Comparison of ENCODE assay signal across 16 cellular contexts in genomic region chr5:118405650-118406061, GRCh38.
DNase-seq lines count a peak whose midpoint lies in the region; ATAC-seq, FAIRE-seq and TF ChIP-seq lines count a peak whose summit lies in the region.
"Had no signal": no experiment of that assay in that cellular context is flagged by ENCODE, and none has a peak within 500 bp of the region (broad histone marks: within the 10 kb centered on the region; RNA-seq: fewer than 3 reads in every experiment).

No MANE protein-coding gene starts in this region.

- SMC1A ChIA-PET in GM12878 (lab: Charles Lee; ENCODE audit: uncharacterized antibody, unreplicated experiment): interaction anchor here (1.3 kb wide), 1 partner anchor 10 kb away, joined by 3 read pairs; no protein-coding TSS in a partner anchor

- DNase-seq in EL (peak; percentile 3), GM12878 (ENCODE audit: low read depth, low spot score) (no peak), myocyte (ENCODE audit: low read depth) (peak; percentile 11), RWPE1 (ENCODE audit: low spot score) (no peak), lower lobe of right lung (no peak), 8988T (no peak)
- peak; percentile 33 for DNase-seq in Jurkat, Clone E6-1 (ENCODE audit: low read depth, low spot score)
- DNase-seq in stimulated activated CD4-positive, alpha-beta T cell treated with anti-CD3 and anti-CD28 coated beads, Interleukin-2, amount 100 ng/mL, for 48 hours: no peak
- DNase-seq: DMS79; effector memory CD4-positive, alpha-beta T cell; MM.1S; NCI-H446; T-helper 1 cell had no signal

- H2AFZ ChIP-seq in GM12878 (ENCODE audit: control insufficient read depth, low read depth, low read length): no peak overlapping the region

- H3K27me3 ChIP-seq in GM12878 (replicated peaks in 1 of 2; ENCODE audit: control insufficient read depth in 2 of 2, insufficient read depth in 2 of 2, low read length in 1 of 2): no peaks in the 10 kb centered on the region
- no peaks in the 10 kb centered on the region for H3K27me3 ChIP-seq in lower lobe of right lung (ENCODE audit: low read depth)
- H3K27me3 ChIP-seq: cardiac muscle cell had no signal

- POLR2A ChIA-PET in GM12878 (lab: Charles Lee): interaction anchor here (1.1 kb wide), 1 partner anchor 10 kb away, joined by 3 read pairs; no protein-coding TSS in a partner anchor
- POLR2A ChIA-PET in RWPE1 (lab: Yijun Ruan, JAX; ENCODE audit: low non-redundant PET): no interaction called here

- H3K36me3 ChIP-seq in GM12878 (ENCODE audit: control insufficient read depth in 2 of 2, insufficient read depth in 2 of 2, low read length in 1 of 2) (no peaks in the 10 kb centered on the region), lower lobe of right lung (no peaks in the 10 kb centered on the region)
- H3K36me3 ChIP-seq: cardiac muscle cell had no signal

- H4K20me1 ChIP-seq in GM12878 (ENCODE audit: control insufficient read depth, insufficient read depth): no peaks in the 10 kb centered on the region

- RAD21 ChIA-PET in GM12878 (lab: Charles Lee; ENCODE audit: unreplicated experiment): no interaction called here

- WGBS in GM12878 (ENCODE audit: insufficient coverage, insufficient replicate concordance, low lambda C conversion rate, missing lambda C conversion rate): 29% methylated on average over 5 of the region's 5 CpGs

- TF ChIP-seq CTCF in GM12878 (IDR thresholded peaks at IDR 0.05 in 2 of 3, conservative IDR thresholded peaks at IDR 0.05 in 1 of 3; ENCODE audit: control insufficient read depth in 2 of 3, extremely low read depth in 1 of 3, insufficient read depth in 1 of 3, low read depth in 3 of 3, low read length in 3 of 3) (no peak), RWPE1 (conservative IDR thresholded peaks at IDR 0.05; ENCODE audit: low read depth) (no peak), lower lobe of right lung (IDR thresholded peaks at IDR 0.05) (no peak)

- H3K4me3 ChIP-seq in Jurkat, Clone E6-1 (ENCODE audit: low read length): no peak overlapping the region
- no peak overlapping the region for H3K4me3 ChIP-seq in GM12878
- H3K4me3 ChIP-seq in lower lobe of right lung: no peak overlapping the region
- H3K4me3 ChIP-seq: cardiac muscle cell had no signal

- no peak for TF ChIP-seq EP300 in GM12878 (IDR thresholded peaks at IDR 0.05; ENCODE audit: borderline replicate concordance in 1 of 2, control insufficient read depth in 1 of 2, low read depth in 2 of 2, low read length in 2 of 2)

- H3K4me1 ChIP-seq in GM12878 (ENCODE audit: control insufficient read depth, insufficient read depth, low read length): no peaks in the 10 kb centered on the region
- no peaks in the 10 kb centered on the region for H3K4me1 ChIP-seq in lower lobe of right lung

- TF ChIP-seq POLR2A in GM12878 (IDR thresholded peaks at IDR 0.05; ENCODE audit: low read depth, low read length): no peak

- no peak for TF ChIP-seq RAD21 in GM12878 (IDR thresholded peaks at IDR 0.05; ENCODE audit: insufficient read depth, low read depth, low read length)

- no peak overlapping the region for H3K4me2 ChIP-seq in GM12878 (ENCODE audit: control insufficient read depth, insufficient read depth)

- intact Hi-C loops in GM12878 (cut with micrococcal nuclease; ENCODE audit: unreplicated experiment) (no loop called here), lower lobe of right lung (cut with DNase I) (no loop called here)

- no peak overlapping the region for H3K27ac ChIP-seq in GM12878 (ENCODE audit: control insufficient read depth, insufficient read depth)
- no peak overlapping the region for H3K27ac ChIP-seq in RWPE1
- H3K27ac ChIP-seq in lower lobe of right lung: no peak overlapping the region
- H3K27ac ChIP-seq: cardiac muscle cell had no signal

- FAIRE-seq in GM12878 (lab: Jason Lieb, UNC): no peak

- ATAC-seq in GM12878 (peak; percentile 42), lower lobe of right lung (no peak)
- ATAC-seq: activated CD4-positive, CD25-positive, alpha-beta regulatory T cell treated with anti-CD3 and anti-CD28 coated beads, Interleukin-2, amount 50 U/mL, for 24 hours; activated naive CD4-positive, alpha-beta T cell treated with anti-CD3 and anti-CD28 coated beads, Interleukin-2, amount 50 U/mL, for 72 hours had no signal

- no peak overlapping the region for H3K9ac ChIP-seq in GM12878 (ENCODE audit: control insufficient read depth, insufficient read depth, low read length)

- in situ Hi-C loops in GM12878 (cut with MboI): no loop called here

- no TSS peak for BruUV-seq in GM12878 (replicated peaks; lab: Mats Ljungman, UMichigan)

- CTCF ChIA-PET in GM12878 (lab: Yijun Ruan, JAX): interaction anchor here (0.6 kb wide), 1 partner anchor 10 kb away, joined by 3 read pairs; no protein-coding TSS in a partner anchor
- CTCF ChIA-PET in RWPE1 (lab: Yijun Ruan, JAX): interaction anchor here (0.6 kb wide), 1 partner anchor 40 kb away, joined by 4 read pairs; no protein-coding TSS in a partner anchor

- H3K9me3 ChIP-seq in GM12878 (replicated peaks; ENCODE audit: control insufficient read depth, insufficient read depth, low read length) (no peaks in the 10 kb centered on the region), lower lobe of right lung (no peaks in the 10 kb centered on the region)

- H3K79me2 ChIP-seq in GM12878 (ENCODE audit: control insufficient read depth, insufficient read depth, low read length): no peaks in the 10 kb centered on the region

TF ChIP-seq in GM12878, 131 proteins besides CTCF, POLR2A, EP300 and RAD21:
- TF ChIP-seq, protein P1, sequence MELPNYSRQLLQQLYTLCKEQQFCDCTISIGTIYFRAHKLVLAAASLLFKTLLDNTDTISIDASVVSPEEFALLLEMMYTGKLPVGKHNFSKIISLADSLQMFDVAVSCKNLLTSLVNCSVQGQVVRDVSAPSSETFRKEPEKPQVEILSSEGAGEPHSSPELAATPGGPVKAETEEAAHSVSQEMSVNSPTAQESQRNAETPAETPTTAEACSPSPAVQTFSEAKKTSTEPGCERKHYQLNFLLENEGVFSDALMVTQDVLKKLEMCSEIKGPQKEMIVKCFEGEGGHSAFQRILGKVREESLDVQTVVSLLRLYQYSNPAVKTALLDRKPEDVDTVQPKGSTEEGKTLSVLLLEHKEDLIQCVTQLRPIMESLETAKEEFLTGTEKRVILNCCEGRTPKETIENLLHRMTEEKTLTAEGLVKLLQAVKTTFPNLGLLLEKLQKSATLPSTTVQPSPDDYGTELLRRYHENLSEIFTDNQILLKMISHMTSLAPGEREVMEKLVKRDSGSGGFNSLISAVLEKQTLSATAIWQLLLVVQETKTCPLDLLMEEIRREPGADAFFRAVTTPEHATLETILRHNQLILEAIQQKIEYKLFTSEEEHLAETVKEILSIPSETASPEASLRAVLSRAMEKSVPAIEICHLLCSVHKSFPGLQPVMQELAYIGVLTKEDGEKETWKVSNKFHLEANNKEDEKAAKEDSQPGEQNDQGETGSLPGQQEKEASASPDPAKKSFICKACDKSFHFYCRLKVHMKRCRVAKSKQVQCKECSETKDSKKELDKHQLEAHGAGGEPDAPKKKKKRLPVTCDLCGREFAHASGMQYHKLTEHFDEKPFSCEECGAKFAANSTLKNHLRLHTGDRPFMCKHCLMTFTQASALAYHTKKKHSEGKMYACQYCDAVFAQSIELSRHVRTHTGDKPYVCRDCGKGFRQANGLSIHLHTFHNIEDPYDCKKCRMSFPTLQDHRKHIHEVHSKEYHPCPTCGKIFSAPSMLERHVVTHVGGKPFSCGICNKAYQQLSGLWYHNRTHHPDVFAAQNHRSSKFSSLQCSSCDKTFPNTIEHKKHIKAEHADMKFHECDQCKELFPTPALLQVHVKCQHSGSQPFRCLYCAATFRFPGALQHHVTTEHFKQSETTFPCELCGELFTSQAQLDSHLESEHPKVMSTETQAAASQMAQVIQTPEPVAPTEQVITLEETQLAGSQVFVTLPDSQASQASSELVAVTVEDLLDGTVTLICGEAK (IDR thresholded peaks at IDR 0.05; ENCODE audit: borderline replicate concordance): no peak
- no peak for TF ChIP-seq PKNOX1 (IDR thresholded peaks at IDR 0.05)
- TF ChIP-seq ZZZ3 (IDR thresholded peaks at IDR 0.05; ENCODE audit: control insufficient read depth, insufficient read length, low read depth): no peak
- TF ChIP-seq, protein P2, sequence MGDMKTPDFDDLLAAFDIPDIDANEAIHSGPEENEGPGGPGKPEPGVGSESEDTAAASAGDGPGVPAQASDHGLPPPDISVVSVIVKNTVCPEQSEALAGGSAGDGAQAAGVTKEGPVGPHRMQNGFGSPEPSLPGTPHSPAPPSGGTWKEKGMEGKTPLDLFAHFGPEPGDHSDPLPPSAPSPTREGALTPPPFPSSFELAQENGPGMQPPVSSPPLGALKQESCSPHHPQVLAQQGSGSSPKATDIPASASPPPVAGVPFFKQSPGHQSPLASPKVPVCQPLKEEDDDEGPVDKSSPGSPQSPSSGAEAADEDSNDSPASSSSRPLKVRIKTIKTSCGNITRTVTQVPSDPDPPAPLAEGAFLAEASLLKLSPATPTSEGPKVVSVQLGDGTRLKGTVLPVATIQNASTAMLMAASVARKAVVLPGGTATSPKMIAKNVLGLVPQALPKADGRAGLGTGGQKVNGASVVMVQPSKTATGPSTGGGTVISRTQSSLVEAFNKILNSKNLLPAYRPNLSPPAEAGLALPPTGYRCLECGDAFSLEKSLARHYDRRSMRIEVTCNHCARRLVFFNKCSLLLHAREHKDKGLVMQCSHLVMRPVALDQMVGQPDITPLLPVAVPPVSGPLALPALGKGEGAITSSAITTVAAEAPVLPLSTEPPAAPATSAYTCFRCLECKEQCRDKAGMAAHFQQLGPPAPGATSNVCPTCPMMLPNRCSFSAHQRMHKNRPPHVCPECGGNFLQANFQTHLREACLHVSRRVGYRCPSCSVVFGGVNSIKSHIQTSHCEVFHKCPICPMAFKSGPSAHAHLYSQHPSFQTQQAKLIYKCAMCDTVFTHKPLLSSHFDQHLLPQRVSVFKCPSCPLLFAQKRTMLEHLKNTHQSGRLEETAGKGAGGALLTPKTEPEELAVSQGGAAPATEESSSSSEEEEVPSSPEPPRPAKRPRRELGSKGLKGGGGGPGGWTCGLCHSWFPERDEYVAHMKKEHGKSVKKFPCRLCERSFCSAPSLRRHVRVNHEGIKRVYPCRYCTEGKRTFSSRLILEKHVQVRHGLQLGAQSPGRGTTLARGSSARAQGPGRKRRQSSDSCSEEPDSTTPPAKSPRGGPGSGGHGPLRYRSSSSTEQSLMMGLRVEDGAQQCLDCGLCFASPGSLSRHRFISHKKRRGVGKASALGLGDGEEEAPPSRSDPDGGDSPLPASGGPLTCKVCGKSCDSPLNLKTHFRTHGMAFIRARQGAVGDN (IDR thresholded peaks at IDR 0.05): no peak
TF ChIP-seq in GM12878: peak in this region for 0.

Comparison
In these comparisons a context has a peak if more than half of its experiments do, and no peak if none do; other contexts are left out.
1. DNase-seq: peak in EL (single experiment), Jurkat, Clone E6-1 (single experiment) and myocyte (single experiment); none in GM12878 (single experiment), RWPE1 (single experiment), stimulated activated CD4-positive, alpha-beta T cell treated with anti-CD3 and anti-CD28 coated beads, Interleukin-2, amount 100 ng/mL, for 48 hours (0 of 2), lower lobe of right lung (single experiment) and 8988T (single experiment).